Comparison of ENCODE assay signal across 22 cellular contexts in the genomic region with DNA sequence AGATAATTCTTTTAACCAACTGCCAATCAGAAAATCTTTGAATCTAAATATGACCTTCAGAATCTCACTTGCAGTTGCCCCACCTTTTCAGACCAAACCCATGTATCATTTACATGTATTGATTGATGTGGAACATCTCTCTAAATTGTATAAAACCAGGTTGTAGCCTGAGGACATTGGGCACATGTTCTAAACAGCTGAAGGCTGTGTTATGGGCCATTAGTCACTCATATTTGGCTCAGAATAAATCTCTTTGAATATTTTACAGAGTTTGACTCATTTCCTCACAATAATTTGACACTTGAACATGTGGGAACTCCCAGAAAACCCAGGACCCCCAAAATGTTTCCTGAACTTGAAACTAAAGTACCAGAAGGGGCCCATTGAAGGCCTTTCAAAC. TPM values are rescaled to one million over a fixed set of nuclear protein-coding genes. Genes with fewer than 3 reads are reported as not detected.
"Had no signal": no experiment of that assay in that cellular context is flagged by ENCODE, and none has a peak within 500 bp of the region (broad histone marks: within the 10 kb centered on the region; RNA-seq: fewer than 3 reads in every experiment).

No MANE protein-coding gene starts in this region.

- H3K9me3 ChIP-seq: esophagus squamous epithelium, prostate gland had no signal

- H3K4me1 ChIP-seq: parathyroid adenoma, prostate gland had no signal

- H3K36me3 ChIP-seq: esophagus squamous epithelium, prostate gland had no signal

- H3K79me2 ChIP-seq: parathyroid adenoma had no signal

- H3K27me3 ChIP-seq: esophagus squamous epithelium had no signal

- H2AFZ ChIP-seq: parathyroid adenoma had no signal

- DNase-seq: cerebellar nuclear complex; effector memory CD8-positive, alpha-beta T cell; esophagus squamous epithelium; foreskin fibroblast; head of caudate nucleus; hippocampal formation; kidney glomerular epithelial cell; naive B cell; occipital lobe; retina; stimulated activated CD4-positive, alpha-beta T cell treated with anti-CD3 and anti-CD28 coated beads, Interleukin-2, amount 100 ng/mL, for 24 hours; stimulated activated naive CD4-positive, alpha-beta T cell treated with Interleukin-2 at 50 U/mL for 16 hours; trophoblast cell had no signal

- ATAC-seq: effector memory CD8-positive, alpha-beta T cell; left lobe of liver; sciatic nerve had no signal

- H3K27ac ChIP-seq: esophagus squamous epithelium, parathyroid adenoma, prostate gland, skin epidermis had no signal

- H3K9ac ChIP-seq: parathyroid adenoma had no signal

- H3K4me3 ChIP-seq: esophagus squamous epithelium, prostate gland, skin epidermis had no signal

RNA-seq across cellular contexts. Expression of a gene that starts 58.7 kb away (rescaled TPM):
- total RNA-seq: epithelial cell of proximal tubule, esophagus squamous epithelium, lower leg skin, mesothelial cell of epicardium, occipital lobe, prostate gland, sciatic nerve, urinary bladder had no signal
